31 cellular contexts compared by ENCODE assay signal in the genomic region with DNA sequence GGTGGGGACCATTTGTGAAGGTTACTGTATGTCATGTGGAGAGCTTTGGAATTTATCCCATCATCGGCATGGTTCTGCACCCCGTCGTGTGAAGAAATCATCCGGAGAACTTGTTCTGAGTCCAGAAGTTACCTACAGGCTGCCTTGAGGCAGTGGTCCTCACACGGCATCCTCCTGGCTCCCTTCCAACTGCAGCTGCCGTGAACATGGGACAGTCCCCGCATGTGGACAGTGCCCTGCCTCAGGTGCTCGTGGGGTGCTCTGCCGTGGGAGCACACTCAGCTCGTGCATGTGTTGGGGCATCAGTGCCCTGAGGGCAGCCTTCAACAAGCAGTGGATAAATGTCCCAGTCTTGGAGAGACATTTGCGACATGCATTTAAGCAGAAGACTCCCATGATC.
"Had no signal": no experiment of that assay in that cellular context is flagged by ENCODE, and none has a peak within 500 bp of the region (broad histone marks: within the 10 kb centered on the region; RNA-seq: fewer than 3 reads in every experiment).

No MANE protein-coding gene starts in this region.

- ATAC-seq: activated CD4-positive, alpha-beta T cell treated with anti-CD3 and anti-CD28 coated beads for 36 hours; activated CD8-positive, alpha-beta memory T cell treated with anti-CD3 and anti-CD28 coated beads, Interleukin-2, amount 10 ng/mL, durations not matched to agents 7 days and 5 days; activated CD8-positive, alpha-beta T cell treated with anti-CD3 and anti-CD28 coated beads, Interleukin-2, amount 10 ng/mL, durations not matched to agents 7 days and 5 days; activated naive CD4-positive, alpha-beta T cell treated with anti-CD3 and anti-CD28 coated beads, Interleukin-2, amount 50 U/mL, for 72 hours; effector memory CD8-positive, alpha-beta T cell; gastrocnemius medialis had no signal

- DNase-seq: activated CD4-positive, alpha-beta memory T cell treated with anti-CD3 and anti-CD28 coated beads for 36 hours; activated CD4-positive, alpha-beta T cell treated with anti-CD3 and anti-CD28 coated beads for 36 hours; activated CD4-positive, alpha-beta T cell treated with anti-CD3 and anti-CD28 coated beads, Interleukin-2, amount 10 ng/mL, durations not matched to agents 24 days and 14 days; activated CD4-positive, CD25-positive, alpha-beta regulatory T cell; activated CD4-positive, CD25-positive, alpha-beta regulatory T cell treated with anti-CD3 and anti-CD28 coated beads, Interleukin-2, amount 50 U/mL, for 72 hours; activated CD8-positive, alpha-beta memory T cell treated with anti-CD3 and anti-CD28 coated beads, Interleukin-2, amount 10 ng/mL, durations not matched to agents 7 days and 5 days; activated CD8-positive, alpha-beta memory T cell treated with anti-CD3 and anti-CD28 coated beads, Interleukin-2, amount 50 U/mL, for 4 hours; activated CD8-positive, alpha-beta T cell treated with anti-CD3 and anti-CD28 coated beads, Interleukin-2, amount 10 ng/mL, durations not matched to agents 7 days and 5 days; activated gamma-delta T cell; activated naive CD4-positive, alpha-beta T cell; activated naive CD4-positive, alpha-beta T cell treated with anti-CD3 and anti-CD28 coated beads, Interleukin-2, amount 10 ng/mL, durations not matched to agents 7 days and 5 days; activated naive CD8-positive, alpha-beta T cell treated with anti-CD3 and anti-CD28 coated beads, Interleukin-2, amount 10 ng/mL, durations not matched to agents 7 days and 5 days; activated T-cell treated with anti-CD3 and anti-CD28 coated beads, Interleukin-2, amount 50 U/mL, for 1 hour; activated T-cell treated with anti-CD3 and anti-CD28 coated beads, Interleukin-2, amount 50 U/mL, for 48 hours; cortex of kidney; dermis blood vessel endothelial cell; effector CD4-positive, alpha-beta T cell; effector memory CD8-positive, alpha-beta T cell; erythroblast; foreskin keratinocyte; gastrocnemius medialis; glutamatergic neuron; T-helper 1 cell; T-helper 2 cell had no signal

- H3K4me3 ChIP-seq: ascending aorta, breast epithelium, esophagus muscularis mucosa, gastrocnemius medialis had no signal

- H3K36me3 Mint-ChIP-seq: activated CD8-positive, alpha-beta memory T cell treated with anti-CD3 and anti-CD28 coated beads, Interleukin-2, amount 10 ng/mL, durations not matched to agents 7 days and 5 days; activated naive CD4-positive, alpha-beta T cell treated with anti-CD3 and anti-CD28 coated beads, Interleukin-2, amount 10 ng/mL, durations not matched to agents 7 days and 5 days had no signal

- H3K9me3 ChIP-seq: ascending aorta, breast epithelium, esophagus muscularis mucosa, gastrocnemius medialis had no signal

- H3K27ac Mint-ChIP-seq: activated CD4-positive, alpha-beta memory T cell treated with anti-CD3 and anti-CD28 coated beads for 36 hours; activated CD4-positive, alpha-beta T cell treated with anti-CD3 and anti-CD28 coated beads for 36 hours; activated CD4-positive, alpha-beta T cell treated with anti-CD3 and anti-CD28 coated beads, Interleukin-2, amount 10 ng/mL, durations not matched to agents 24 days and 14 days; activated CD8-positive, alpha-beta memory T cell treated with anti-CD3 and anti-CD28 coated beads, Interleukin-2, amount 10 ng/mL, durations not matched to agents 7 days and 5 days; activated CD8-positive, alpha-beta T cell treated with anti-CD3 and anti-CD28 coated beads, Interleukin-2, amount 10 ng/mL, durations not matched to agents 7 days and 5 days; activated naive CD4-positive, alpha-beta T cell treated with anti-CD3 and anti-CD28 coated beads, Interleukin-2, amount 10 ng/mL, durations not matched to agents 7 days and 5 days; activated naive CD8-positive, alpha-beta T cell treated with anti-CD3 and anti-CD28 coated beads, Interleukin-2, amount 10 ng/mL, durations not matched to agents 7 days and 5 days; brain; effector memory CD8-positive, alpha-beta T cell had no signal

- H3K4me3 Mint-ChIP-seq: activated CD4-positive, alpha-beta memory T cell treated with anti-CD3 and anti-CD28 coated beads for 36 hours; activated CD4-positive, alpha-beta T cell treated with anti-CD3 and anti-CD28 coated beads for 36 hours; activated CD4-positive, alpha-beta T cell treated with anti-CD3 and anti-CD28 coated beads, Interleukin-2, amount 10 ng/mL, durations not matched to agents 24 days and 14 days; activated CD8-positive, alpha-beta memory T cell treated with anti-CD3 and anti-CD28 coated beads, Interleukin-2, amount 10 ng/mL, durations not matched to agents 7 days and 5 days; activated CD8-positive, alpha-beta T cell treated with anti-CD3 and anti-CD28 coated beads, Interleukin-2, amount 10 ng/mL, durations not matched to agents 7 days and 5 days; activated naive CD4-positive, alpha-beta T cell treated with anti-CD3 and anti-CD28 coated beads, Interleukin-2, amount 10 ng/mL, durations not matched to agents 7 days and 5 days; activated naive CD8-positive, alpha-beta T cell treated with anti-CD3 and anti-CD28 coated beads, Interleukin-2, amount 10 ng/mL, durations not matched to agents 7 days and 5 days; brain; central memory CD8-positive, alpha-beta T cell; effector memory CD8-positive, alpha-beta T cell had no signal

- H3K27ac ChIP-seq: ascending aorta, breast epithelium, esophagus muscularis mucosa, foreskin keratinocyte, gastrocnemius medialis had no signal

- H3K9me3 Mint-ChIP-seq: activated CD4-positive, alpha-beta memory T cell treated with anti-CD3 and anti-CD28 coated beads for 36 hours; activated CD4-positive, alpha-beta T cell treated with anti-CD3 and anti-CD28 coated beads, Interleukin-2, amount 10 ng/mL, durations not matched to agents 24 days and 14 days; activated naive CD4-positive, alpha-beta T cell treated with anti-CD3 and anti-CD28 coated beads, Interleukin-2, amount 10 ng/mL, durations not matched to agents 7 days and 5 days; activated naive CD4-positive, alpha-beta T cell treated with anti-CD3 and anti-CD28 coated beads, Interleukin-2, amount 50 U/mL, for 72 hours; activated naive CD8-positive, alpha-beta T cell treated with anti-CD3 and anti-CD28 coated beads, Interleukin-2, amount 10 ng/mL, durations not matched to agents 7 days and 5 days; brain; central memory CD8-positive, alpha-beta T cell; effector memory CD8-positive, alpha-beta T cell had no signal

- H3K4me1 Mint-ChIP-seq: activated CD4-positive, alpha-beta T cell treated with anti-CD3 and anti-CD28 coated beads for 36 hours; activated CD4-positive, alpha-beta T cell treated with anti-CD3 and anti-CD28 coated beads, Interleukin-2, amount 10 ng/mL, durations not matched to agents 24 days and 14 days; activated CD8-positive, alpha-beta memory T cell treated with anti-CD3 and anti-CD28 coated beads, Interleukin-2, amount 10 ng/mL, durations not matched to agents 7 days and 5 days; activated naive CD4-positive, alpha-beta T cell treated with anti-CD3 and anti-CD28 coated beads, Interleukin-2, amount 10 ng/mL, durations not matched to agents 7 days and 5 days; activated naive CD8-positive, alpha-beta T cell treated with anti-CD3 and anti-CD28 coated beads, Interleukin-2, amount 10 ng/mL, durations not matched to agents 7 days and 5 days; brain; central memory CD8-positive, alpha-beta T cell had no signal

- H3K27me3 Mint-ChIP-seq: activated CD4-positive, alpha-beta memory T cell treated with anti-CD3 and anti-CD28 coated beads for 36 hours; activated CD4-positive, alpha-beta T cell treated with anti-CD3 and anti-CD28 coated beads for 36 hours; activated CD4-positive, alpha-beta T cell treated with anti-CD3 and anti-CD28 coated beads, Interleukin-2, amount 10 ng/mL, durations not matched to agents 24 days and 14 days; activated CD8-positive, alpha-beta memory T cell treated with anti-CD3 and anti-CD28 coated beads, Interleukin-2, amount 10 ng/mL, durations not matched to agents 7 days and 5 days; activated naive CD4-positive, alpha-beta T cell treated with anti-CD3 and anti-CD28 coated beads, Interleukin-2, amount 10 ng/mL, durations not matched to agents 7 days and 5 days; activated naive CD8-positive, alpha-beta T cell treated with anti-CD3 and anti-CD28 coated beads, Interleukin-2, amount 10 ng/mL, durations not matched to agents 7 days and 5 days; central memory CD8-positive, alpha-beta T cell; effector memory CD8-positive, alpha-beta T cell had no signal

- H3K36me3 ChIP-seq: breast epithelium, gastrocnemius medialis had no signal

- H3K4me1 ChIP-seq: ascending aorta, breast epithelium, esophagus muscularis mucosa, foreskin keratinocyte, gastrocnemius medialis had no signal

- H3K27me3 ChIP-seq: ascending aorta, breast epithelium, esophagus muscularis mucosa, gastrocnemius medialis had no signal

- FAIRE-seq: colon had no signal
